Comparison of ENCODE assay signal across 1 cellular context in the genomic region with DNA sequence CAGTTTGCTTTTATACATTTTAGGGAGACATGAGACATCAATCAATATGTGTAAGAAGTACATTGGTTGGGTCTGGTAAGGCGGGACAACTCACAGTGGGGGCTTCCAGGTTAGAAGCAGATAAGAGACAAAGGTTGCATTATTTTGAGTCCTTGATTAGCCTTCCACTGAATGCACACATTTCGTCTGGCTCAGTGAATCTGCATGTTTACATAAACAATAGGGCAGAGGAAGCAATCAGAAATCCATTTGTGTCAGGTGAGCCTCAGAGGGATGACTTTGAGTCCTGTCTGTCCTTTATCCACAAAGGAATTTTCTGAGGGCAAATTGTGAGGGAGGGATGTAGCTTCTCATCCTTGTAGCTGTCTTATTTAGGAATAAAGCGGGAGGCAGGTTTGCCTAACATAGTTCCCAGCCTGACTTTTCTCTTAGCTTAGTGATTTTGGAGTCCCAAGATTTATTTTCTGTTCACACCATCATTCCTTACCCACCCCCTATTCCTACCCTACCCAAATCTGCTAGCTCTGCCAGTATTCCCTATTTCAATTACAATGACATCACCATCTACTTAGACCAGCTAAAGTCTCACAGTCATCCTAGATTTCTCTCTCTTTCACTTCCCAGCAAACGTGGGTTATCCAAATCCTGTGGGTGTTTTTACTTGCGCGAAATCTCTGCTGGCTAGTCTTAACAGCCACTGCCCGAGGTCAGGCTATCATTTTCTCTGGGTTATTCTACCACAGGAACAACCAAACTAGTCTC.
TF ChIP-seq lines count a peak whose summit lies in the region.

No MANE protein-coding gene starts in this region.

TF ChIP-seq in liver, 16 proteins besides CTCF, POLR2A, EP300 and RAD21 (continued from another document):
- TF ChIP-seq GABPA (IDR thresholded peaks at IDR 0.05 in 1 of 2, conservative IDR thresholded peaks at IDR 0.05 in 1 of 2) (no peak), EGR1 (IDR thresholded peaks at IDR 0.05; ENCODE audit: low read depth in 2 of 2) (no peak), FOXA2 (IDR thresholded peaks at IDR 0.05) (no peak), YY1 (IDR thresholded peaks at IDR 0.05) (no peak), SP1 (IDR thresholded peaks at IDR 0.05) (no peak), RXRA (IDR thresholded peaks at IDR 0.05) (no peak)
- TF ChIP-seq, protein P1, sequence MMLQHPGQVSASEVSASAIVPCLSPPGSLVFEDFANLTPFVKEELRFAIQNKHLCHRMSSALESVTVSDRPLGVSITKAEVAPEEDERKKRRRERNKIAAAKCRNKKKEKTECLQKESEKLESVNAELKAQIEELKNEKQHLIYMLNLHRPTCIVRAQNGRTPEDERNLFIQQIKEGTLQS (IDR thresholded peaks at IDR 0.05): no peak
- TF ChIP-seq, protein P2, sequence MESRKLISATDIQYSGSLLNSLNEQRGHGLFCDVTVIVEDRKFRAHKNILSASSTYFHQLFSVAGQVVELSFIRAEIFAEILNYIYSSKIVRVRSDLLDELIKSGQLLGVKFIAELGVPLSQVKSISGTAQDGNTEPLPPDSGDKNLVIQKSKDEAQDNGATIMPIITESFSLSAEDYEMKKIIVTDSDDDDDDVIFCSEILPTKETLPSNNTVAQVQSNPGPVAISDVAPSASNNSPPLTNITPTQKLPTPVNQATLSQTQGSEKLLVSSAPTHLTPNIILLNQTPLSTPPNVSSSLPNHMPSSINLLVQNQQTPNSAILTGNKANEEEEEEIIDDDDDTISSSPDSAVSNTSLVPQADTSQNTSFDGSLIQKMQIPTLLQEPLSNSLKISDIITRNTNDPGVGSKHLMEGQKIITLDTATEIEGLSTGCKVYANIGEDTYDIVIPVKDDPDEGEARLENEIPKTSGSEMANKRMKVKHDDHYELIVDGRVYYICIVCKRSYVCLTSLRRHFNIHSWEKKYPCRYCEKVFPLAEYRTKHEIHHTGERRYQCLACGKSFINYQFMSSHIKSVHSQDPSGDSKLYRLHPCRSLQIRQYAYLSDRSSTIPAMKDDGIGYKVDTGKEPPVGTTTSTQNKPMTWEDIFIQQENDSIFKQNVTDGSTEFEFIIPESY (IDR thresholded peaks at IDR 0.05): no peak
- TF ChIP-seq, protein P3, sequence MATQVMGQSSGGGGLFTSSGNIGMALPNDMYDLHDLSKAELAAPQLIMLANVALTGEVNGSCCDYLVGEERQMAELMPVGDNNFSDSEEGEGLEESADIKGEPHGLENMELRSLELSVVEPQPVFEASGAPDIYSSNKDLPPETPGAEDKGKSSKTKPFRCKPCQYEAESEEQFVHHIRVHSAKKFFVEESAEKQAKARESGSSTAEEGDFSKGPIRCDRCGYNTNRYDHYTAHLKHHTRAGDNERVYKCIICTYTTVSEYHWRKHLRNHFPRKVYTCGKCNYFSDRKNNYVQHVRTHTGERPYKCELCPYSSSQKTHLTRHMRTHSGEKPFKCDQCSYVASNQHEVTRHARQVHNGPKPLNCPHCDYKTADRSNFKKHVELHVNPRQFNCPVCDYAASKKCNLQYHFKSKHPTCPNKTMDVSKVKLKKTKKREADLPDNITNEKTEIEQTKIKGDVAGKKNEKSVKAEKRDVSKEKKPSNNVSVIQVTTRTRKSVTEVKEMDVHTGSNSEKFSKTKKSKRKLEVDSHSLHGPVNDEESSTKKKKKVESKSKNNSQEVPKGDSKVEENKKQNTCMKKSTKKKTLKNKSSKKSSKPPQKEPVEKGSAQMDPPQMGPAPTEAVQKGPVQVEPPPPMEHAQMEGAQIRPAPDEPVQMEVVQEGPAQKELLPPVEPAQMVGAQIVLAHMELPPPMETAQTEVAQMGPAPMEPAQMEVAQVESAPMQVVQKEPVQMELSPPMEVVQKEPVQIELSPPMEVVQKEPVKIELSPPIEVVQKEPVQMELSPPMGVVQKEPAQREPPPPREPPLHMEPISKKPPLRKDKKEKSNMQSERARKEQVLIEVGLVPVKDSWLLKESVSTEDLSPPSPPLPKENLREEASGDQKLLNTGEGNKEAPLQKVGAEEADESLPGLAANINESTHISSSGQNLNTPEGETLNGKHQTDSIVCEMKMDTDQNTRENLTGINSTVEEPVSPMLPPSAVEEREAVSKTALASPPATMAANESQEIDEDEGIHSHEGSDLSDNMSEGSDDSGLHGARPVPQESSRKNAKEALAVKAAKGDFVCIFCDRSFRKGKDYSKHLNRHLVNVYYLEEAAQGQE (IDR thresholded peaks at IDR 0.05): no peak
